In genomic region chr2:136327162-136327852, GRCh38 we compare ENCODE assay signal across 8 cellular contexts.
A peak's percentile ranks its signal among the peaks of the same experiment; 100 is the strongest.
DNase-seq lines count a peak whose midpoint lies in the region; ATAC-seq, FAIRE-seq and TF ChIP-seq lines count a peak whose summit lies in the region.

No MANE protein-coding gene starts in this region.

- FAIRE-seq in GM12878 (lab: Jason Lieb, UNC) = peak; percentile 78

- in situ Hi-C loops in GM12878 (cut with MboI) = loop anchor here (5.0 kb wide), 1 partner anchor 195 kb away; no protein-coding TSS in a partner anchor

- CTCF ChIA-PET in T-cell (lab: Charles Lee) = interaction anchor here (0.6 to 2.1 kb wide), 13 partner anchors 28 to 414 kb away, joined by 3 to 14 read pairs (median 6); partner anchors contain the start of gene DARS1 (in 1 of the 2)
- CTCF ChIA-PET in GM12878 (lab: Yijun Ruan, JAX) = interaction anchor here (0.8 to 3.3 kb wide), 18 partner anchors 16 to 271 kb away, joined by 3 to 25 read pairs (median 4); no protein-coding TSS in a partner anchor

- intact Hi-C loops in GM12878 (cut with micrococcal nuclease; ENCODE audit: unreplicated experiment) = loop anchor here (1.0 to 5.0 kb wide), 10 partner anchors 35 to 340 kb away; partner anchors contain the start of genes CXCR4 and DARS1
- intact Hi-C loops in sciatic nerve (cut with DNase I) = no loop called here

- no TSS peak for BruUV-seq in GM12878 (replicated peaks; lab: Mats Ljungman, UMichigan)

- SMC1A ChIA-PET in GM12878 (lab: Charles Lee; ENCODE audit: uncharacterized antibody, unreplicated experiment) = interaction anchor here (0.6 to 9.2 kb wide), 36 partner anchors 8 to 396 kb away, joined by 3 to 79 read pairs (median 6); no protein-coding TSS in a partner anchor

- DNase-seq in NCI-H1417 (lab: John Stamatoyannopoulos, UW) (peak in 2 of 3 experiments; percentile 14 to 61), NCI-H1417 treated with DMSO at 0.1 percent for 48 hours (lab: John Stamatoyannopoulos, UW) (no peak), T-cell (peak; percentile 57 to 94 (median 82)), GM12878 (ENCODE audit: low read depth, low spot score) (peak; percentile 71), sciatic nerve (ENCODE audit: low spot score) (no peak), NCI-H526 (lab: John Stamatoyannopoulos, UW) (no peak), omental fat pad (ENCODE audit: low spot score) (no peak)

- TF ChIP-seq RAD21 in GM12878 (IDR thresholded peaks at IDR 0.05; ENCODE audit: insufficient read depth, low read depth, low read length) = no peak

- H3K27me3 ChIP-seq in GM12878 (replicated peaks in 1 of 2; ENCODE audit: control insufficient read depth in 2 of 2, insufficient read depth in 2 of 2, low read length in 1 of 2) = 0 out of 4 replicates have a peak, but pooled peaks cover 0 to 2% of the 10 kb centered on the region in 2 experiments

- peak overlapping the region; percentile 36 for H3K4me2 ChIP-seq in GM12878 (ENCODE audit: control insufficient read depth, insufficient read depth)

- H3K9me3 ChIP-seq in GM12878 (replicated peaks; ENCODE audit: control insufficient read depth, insufficient read depth, low read length) = no peaks in the 10 kb centered on the region; the same call in 2 of the 3 replicates

- H2AFZ ChIP-seq in GM12878 (ENCODE audit: control insufficient read depth, low read depth, low read length) = no peak overlapping the region

- H4K20me1 ChIP-seq in GM12878 (ENCODE audit: control insufficient read depth, insufficient read depth) = no peaks in the 10 kb centered on the region

- no peaks in the 10 kb centered on the region for H3K36me3 Mint-ChIP-seq in T-cell

- POLR2A ChIA-PET in T-cell (lab: Charles Lee) = interaction anchor here (0.6 to 2.1 kb wide), 26 partner anchors 16 to 484 kb away, joined by 3 to 36 read pairs (median 4); partner anchors contain the start of gene DARS1 (in 1 of the 2)
- POLR2A ChIA-PET in GM12878 (lab: Charles Lee) = interaction anchor here (0.6 to 2.1 kb wide), 16 partner anchors 8 to 192 kb away, joined by 3 to 16 read pairs (median 4); no protein-coding TSS in a partner anchor

- H3K36me3 ChIP-seq in GM12878 (ENCODE audit: control insufficient read depth in 2 of 2, insufficient read depth in 2 of 2, low read length in 1 of 2) = no peaks in the 10 kb centered on the region

- no peak for TF ChIP-seq POLR2A in GM12878 (IDR thresholded peaks at IDR 0.05; ENCODE audit: low read depth, low read length)

- peak; percentile 86 for ATAC-seq in HG03066 (IDR thresholded peaks at IDR 0.05; ENCODE audit: low read depth, unreplicated experiment)
- ATAC-seq in T-cell (replicated peaks in 1 of 4) = peak; percentile 93 to 98 (median 96)
- ATAC-seq in GM12878 = peak; percentile 89
- peak; percentile 56 for ATAC-seq in sciatic nerve
- no peak for ATAC-seq in omental fat pad (ENCODE audit: low FRiP score)

- peak overlapping the region; percentile 37; the same call in 1 of the 2 replicates for H3K4me3 ChIP-seq in GM12878

- no peak for TF ChIP-seq CTCF in GM12878 (IDR thresholded peaks at IDR 0.05 in 2 of 3, conservative IDR thresholded peaks at IDR 0.05 in 1 of 3; ENCODE audit: control insufficient read depth in 2 of 3, extremely low read depth in 1 of 3, insufficient read depth in 1 of 3, low read depth in 3 of 3, low read length in 3 of 3)
- TF ChIP-seq CTCF in omental fat pad (IDR thresholded peaks at IDR 0.05) = no peak

- RAD21 ChIA-PET in GM12878 (lab: Charles Lee; ENCODE audit: unreplicated experiment) = interaction anchor here (0.7 to 6.0 kb wide), 26 partner anchors 8 to 341 kb away, joined by 3 to 63 read pairs (median 6); partner anchors contain the start of gene DARS1

- H3K4me3 Mint-ChIP-seq in T-cell = peak overlapping the region; percentile 69 to 86 (median 75)

- peak; percentile 95 to 96; a peak in 3 of 4 replicates for TF ChIP-seq EP300 in GM12878 (IDR thresholded peaks at IDR 0.05; ENCODE audit: borderline replicate concordance in 1 of 2, control insufficient read depth in 1 of 2, low read depth in 2 of 2, low read length in 2 of 2)

- WGBS in GM12878 (ENCODE audit: insufficient coverage, insufficient replicate concordance, low lambda C conversion rate, missing lambda C conversion rate) = 1% methylated on average over 12 of the region's 12 CpGs

- H3K4me1 ChIP-seq in GM12878 (ENCODE audit: control insufficient read depth, insufficient read depth, low read length) = peaks cover 26% of the 10 kb centered on the region

- H3K4me1 Mint-ChIP-seq in T-cell = peaks cover 63 to 70% (median 69%) of the 10 kb centered on the region in 3 donors

- peaks cover 0 to 4% (median 0%) of the 10 kb centered on the region in 3 donors for H3K9me3 Mint-ChIP-seq in T-cell

- H3K27me3 Mint-ChIP-seq in T-cell = no peaks in the 10 kb centered on the region

- H3K27ac Mint-ChIP-seq in T-cell = peak overlapping the region; percentile 97 to 98

- no peaks in the 10 kb centered on the region for H3K79me2 ChIP-seq in GM12878 (ENCODE audit: control insufficient read depth, insufficient read depth, low read length)

- H3K27ac ChIP-seq in GM12878 (ENCODE audit: control insufficient read depth, insufficient read depth) = no peak overlapping the region

- H3K9ac ChIP-seq in GM12878 (ENCODE audit: control insufficient read depth, insufficient read depth, low read length) = no peak overlapping the region

TF ChIP-seq in GM12878, 131 proteins besides CTCF, POLR2A, EP300 and RAD21 (continues in another document):
- no peak for TF ChIP-seq HSF1 (IDR thresholded peaks at IDR 0.05; ENCODE audit: low read depth, low read length)
- no peak for TF ChIP-seq PRDM15 (CRISPR knock-in tag; IDR thresholded peaks at IDR 0.05)
- peak; percentile 96 for TF ChIP-seq MTA2 (IDR thresholded peaks at IDR 0.05; ENCODE audit: low read depth)
- peak; percentile 95 for TF ChIP-seq KLF5 (IDR thresholded peaks at IDR 0.05; ENCODE audit: partially characterized antibody)
- no peak for TF ChIP-seq RAD51 (IDR thresholded peaks at IDR 0.05)
- TF ChIP-seq NKRF (conservative IDR thresholded peaks at IDR 0.05) = no peak
- TF ChIP-seq JUND (IDR thresholded peaks at IDR 0.05; ENCODE audit: low read depth, low read length) = 0 out of 2 replicates have a peak, but pooled peaks have one; percentile 56
- TF ChIP-seq CREM (IDR thresholded peaks at IDR 0.05; ENCODE audit: low read depth) = peak; percentile 87
- TF ChIP-seq FOXK2 (IDR thresholded peaks at IDR 0.05) = peak; percentile 56; the same call in 1 of the 2 replicates
- TF ChIP-seq MXI1 (IDR thresholded peaks at IDR 0.05; ENCODE audit: low read depth, low read length) = no peak
- no peak for TF ChIP-seq MTA3 (IDR thresholded peaks at IDR 0.05; ENCODE audit: borderline replicate concordance, low read length)
- TF ChIP-seq POU2F2 (IDR thresholded peaks at IDR 0.05; ENCODE audit: borderline replicate concordance, low read depth, low read length) = peak; percentile 77; the same call in 1 of the 3 replicates
- no peak for TF ChIP-seq KAT2A (conservative IDR thresholded peaks at IDR 0.05; ENCODE audit: control insufficient read depth, low read depth, low read length)

Comparison
In these comparisons a context has a peak if more than half of its experiments do, and no peak if none do; other contexts are left out.
1. DNase-seq: peak in NCI-H1417 (2 of 3), T-cell (34 of 34) and GM12878 (single experiment); none in NCI-H1417 treated with DMSO at 0.1 percent for 48 hours (single experiment), sciatic nerve (single experiment), NCI-H526 (0 of 2) and omental fat pad (single experiment).